In genomic region chr17:74631468-74632195, GRCh38 we compare ENCODE assay signal across 13 cellular contexts. TPM values are rescaled to one million over a fixed set of nuclear protein-coding genes. Genes with fewer than 3 reads are reported as not detected.
DNase-seq lines count a peak whose midpoint lies in the region; ATAC-seq and TF ChIP-seq lines count a peak whose summit lies in the region.
"Had no signal": no experiment of that assay in that cellular context is flagged by ENCODE, and none has a peak within 500 bp of the region (broad histone marks: within the 10 kb centered on the region; RNA-seq: fewer than 3 reads in every experiment).

No MANE protein-coding gene starts in this region.

- ATAC-seq in GM21717 (IDR thresholded peaks at IDR 0.05; ENCODE audit: unreplicated experiment) (no peak), HG02642 (IDR thresholded peaks at IDR 0.05; ENCODE audit: poor library complexity, unreplicated experiment) (no peak), psoas muscle (no peak)
- ATAC-seq: activated CD8-positive, alpha-beta memory T cell treated with anti-CD3 and anti-CD28 coated beads, Interleukin-2, amount 10 ng/mL, durations not matched to agents 7 days and 5 days had no signal

- 69 to 75% methylated on average over 5 to 6 of the region's 7 CpGs for WGBS in ectodermal cell, 2 experiments
- 50 to 54% (median 53%) methylated on average over 7 of the region's 7 CpGs for WGBS in psoas muscle, 3 donors

- intact Hi-C loops in psoas muscle (cut with DNase I) = no loop called here

- H3K36me3 ChIP-seq in ectodermal cell (ENCODE audit: control insufficient read depth, insufficient read depth, low read length) (no peaks in the 10 kb centered on the region), psoas muscle (ENCODE audit: insufficient read depth in 1 of 2, low read depth in 1 of 2) (no peaks in the 10 kb centered on the region)
- H3K36me3 ChIP-seq: colonic mucosa had no signal

- no peak overlapping the region for H3K4me3 ChIP-seq in ectodermal cell (ENCODE audit: insufficient read depth, low read depth, low read length)
- no peak overlapping the region for H3K4me3 ChIP-seq in psoas muscle
- H3K4me3 ChIP-seq: colonic mucosa had no signal

- H3K4me1 ChIP-seq in ectodermal cell (ENCODE audit: control insufficient read depth, insufficient read depth, low read length) = peaks cover 34% of the 10 kb centered on the region
- H3K4me1 ChIP-seq in psoas muscle = no peaks in the 10 kb centered on the region
- H3K4me1 ChIP-seq: colonic mucosa had no signal

- H3K27ac ChIP-seq in ectodermal cell (ENCODE audit: insufficient read depth, low read depth, low read length, poor library complexity, severe bottlenecking) = peak overlapping the region; percentile 26
- no peak overlapping the region for H3K27ac ChIP-seq in psoas muscle
- H3K27ac ChIP-seq: colonic mucosa had no signal

- TF ChIP-seq CTCF in psoas muscle (IDR thresholded peaks at IDR 0.05) = no peak

- DNase-seq in GF-D8 (lab: John Stamatoyannopoulos, UW) (peak; percentile 71), NCI-H2227 (lab: John Stamatoyannopoulos, UW; ENCODE audit: unreplicated experiment) (peak; percentile 45), pons (ENCODE audit: low spot score) (peak; percentile 76), HPDE6-E6E7 (ENCODE audit: extremely low spot score) (no peak), psoas muscle (no peak)
- DNase-seq: activated CD8-positive, alpha-beta memory T cell treated with anti-CD3 and anti-CD28 coated beads, Interleukin-2, amount 10 ng/mL, durations not matched to agents 7 days and 5 days; colonic mucosa; IMR-90; kidney had no signal

- H3K27me3 ChIP-seq in ectodermal cell (ENCODE audit: control insufficient read depth, insufficient read depth, low read length, poor library complexity, severe bottlenecking) (no peaks in the 10 kb centered on the region), psoas muscle (ENCODE audit: insufficient read depth in 3 of 3, low read length in 2 of 3) (peaks cover 0 to 40% (median 16%) of the 10 kb centered on the region in 3 donors)
- H3K27me3 ChIP-seq: colonic mucosa had no signal

- H3K9me3 ChIP-seq in ectodermal cell (ENCODE audit: control insufficient read depth, low read length) = no peaks in the 10 kb centered on the region
- no peaks in the 10 kb centered on the region for H3K9me3 ChIP-seq in psoas muscle
- H3K9me3 ChIP-seq: colonic mucosa had no signal

RNA-seq across cellular contexts. Expression of gene CD300E, which starts 8.1 kb away (rescaled TPM):
- not detected for polyA plus RNA-seq in ectodermal cell (2013, experiment 1 of 4)
- not detected for polyA plus RNA-seq in ectodermal cell (2013, experiment 2 of 4)
- not detected for polyA plus RNA-seq in ectodermal cell (2013, experiment 3 of 4)
- not detected for polyA plus RNA-seq in ectodermal cell (2013, experiment 4 of 4)
- under 1 TPM in 3 of 4 donors, not detected in 1; 0.21 to 0.50 (median 0.49) TPM for total RNA-seq in psoas muscle
- polyA plus RNA-seq in psoas muscle = under 1 TPM; 0.09 to 0.27 (median 0.21) TPM
- total RNA-seq: activated CD8-positive, alpha-beta memory T cell treated with anti-CD3 and anti-CD28 coated beads, Interleukin-2, amount 10 ng/mL, durations not matched to agents 7 days and 5 days; IMR-90 had no signal
- polyA plus RNA-seq: IMR-90 had no signal

RNA-seq across cellular contexts. Expression of gene CD300LD, which starts 39.5 kb away (rescaled TPM):
- polyA plus RNA-seq in ectodermal cell (2013, experiment 1 of 4) = not detected
- polyA plus RNA-seq in ectodermal cell (2013, experiment 2 of 4) = not detected
- polyA plus RNA-seq in ectodermal cell (2013, experiment 3 of 4) = not detected
- not detected for polyA plus RNA-seq in ectodermal cell (2013, experiment 4 of 4)
- not detected for total RNA-seq in psoas muscle
- polyA plus RNA-seq in psoas muscle = not detected
- total RNA-seq: activated CD8-positive, alpha-beta memory T cell treated with anti-CD3 and anti-CD28 coated beads, Interleukin-2, amount 10 ng/mL, durations not matched to agents 7 days and 5 days; colonic mucosa; IMR-90; kidney; skeletal muscle tissue had no signal
- polyA plus RNA-seq: IMR-90 had no signal

Comparison
In these comparisons a context has a peak if more than half of its experiments do, and no peak if none do; other contexts are left out.
1. DNase-seq: peak in GF-D8 (single experiment), NCI-H2227 (single experiment) and pons (single experiment); none in HPDE6-E6E7 (single experiment) and psoas muscle (0 of 2).